8 cellular contexts compared by ENCODE assay signal in the genomic region with DNA sequence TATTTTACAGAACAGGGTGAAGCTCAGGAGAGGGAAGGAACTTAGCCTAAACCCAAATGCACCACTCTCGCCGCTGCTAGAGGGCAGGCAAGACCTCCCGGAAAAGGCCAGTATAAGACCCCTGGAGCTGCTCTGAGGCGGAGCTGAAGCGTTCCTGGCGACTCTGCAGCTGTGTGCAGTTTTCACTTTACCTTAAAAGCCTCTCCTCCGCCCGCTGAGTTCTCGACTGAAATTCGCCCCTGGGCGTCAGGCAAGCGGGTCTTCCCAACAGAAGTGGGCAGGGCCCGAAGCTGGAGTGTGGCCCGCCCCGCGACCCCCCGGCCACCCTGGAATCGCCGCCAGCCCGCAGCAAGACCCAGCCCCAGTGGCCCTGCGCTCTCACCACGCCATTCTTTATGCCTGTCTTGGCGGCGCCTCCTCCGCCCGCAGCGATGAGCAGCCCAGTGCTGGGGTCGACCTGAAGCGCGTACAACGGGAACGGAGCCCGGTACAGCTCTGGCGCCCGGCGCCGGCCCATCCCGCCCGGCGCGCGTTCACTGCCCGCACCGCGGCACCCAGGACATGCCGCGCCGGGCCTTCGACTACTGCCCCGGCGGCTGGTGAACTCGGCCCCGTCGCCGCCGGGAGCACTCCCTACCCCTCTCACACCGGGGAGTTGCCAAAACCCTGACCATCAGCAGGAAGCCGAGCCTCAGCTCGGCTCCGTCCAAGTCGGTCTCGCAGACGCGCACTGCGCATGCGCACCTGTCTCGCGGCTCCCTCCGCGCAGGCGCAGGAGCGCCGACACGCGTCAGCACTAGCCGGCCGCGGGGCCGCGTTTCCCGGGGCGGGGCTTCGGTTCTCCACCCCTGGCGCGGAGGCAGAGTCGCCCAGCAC. TPM values are rescaled to one million over a fixed set of nuclear protein-coding genes. Genes with fewer than 3 reads are reported as not detected.
A peak's percentile ranks its signal among the peaks of the same experiment; 100 is the strongest.
DNase-seq lines count a peak whose midpoint lies in the region; ATAC-seq and TF ChIP-seq lines count a peak whose summit lies in the region.

A gene with protein sequence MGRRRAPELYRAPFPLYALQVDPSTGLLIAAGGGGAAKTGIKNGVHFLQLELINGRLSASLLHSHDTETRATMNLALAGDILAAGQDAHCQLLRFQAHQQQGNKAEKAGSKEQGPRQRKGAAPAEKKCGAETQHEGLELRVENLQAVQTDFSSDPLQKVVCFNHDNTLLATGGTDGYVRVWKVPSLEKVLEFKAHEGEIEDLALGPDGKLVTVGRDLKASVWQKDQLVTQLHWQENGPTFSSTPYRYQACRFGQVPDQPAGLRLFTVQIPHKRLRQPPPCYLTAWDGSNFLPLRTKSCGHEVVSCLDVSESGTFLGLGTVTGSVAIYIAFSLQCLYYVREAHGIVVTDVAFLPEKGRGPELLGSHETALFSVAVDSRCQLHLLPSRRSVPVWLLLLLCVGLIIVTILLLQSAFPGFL (minus strand): TSS at position 732 of the 876 bp plus-strand sequence. CDS start 215 bp downstream, at position 517.

- peaks cover 7% of the 10 kb centered on the region for H3K79me2 ChIP-seq in parathyroid adenoma

- no peaks in the 10 kb centered on the region for H3K9me3 ChIP-seq in parathyroid adenoma (ENCODE audit: control insufficient read depth, low read length)
- H3K9me3 ChIP-seq in tibial nerve = no peaks in the 10 kb centered on the region

- intact Hi-C loops in Right ventricle myocardium superior (cut with DNase I) = no loop called here

- H3K27me3 ChIP-seq in parathyroid adenoma (ENCODE audit: control insufficient read depth, insufficient read depth, low read length) (no peaks in the 10 kb centered on the region), tibial nerve (no peaks in the 10 kb centered on the region)

- peak within 1 kb of the TSS; percentile 95 for H3K4me2 ChIP-seq in parathyroid adenoma (ENCODE audit: low read length)

- H3K4me1 ChIP-seq in parathyroid adenoma = peaks cover 9% of the 10 kb centered on the region
- H3K4me1 ChIP-seq in tibial nerve = peaks cover 0 to 20% (median 12%) of the 10 kb centered on the region in 4 donors

- TF ChIP-seq EP300 in tibial nerve (IDR thresholded peaks at IDR 0.05) = peak; percentile 92 to 94

- peak within 1 kb of the TSS; percentile 78 for H2AFZ ChIP-seq in parathyroid adenoma

- H3K27ac ChIP-seq in parathyroid adenoma (peak within 1 kb of the TSS; percentile 50), tibial nerve (peak within 1 kb of the TSS; percentile 39 to 96 (median 89))

- peak; percentile 84 to 86 for TF ChIP-seq POLR2A in tibial nerve (IDR thresholded peaks at IDR 0.05)

- peak; percentile 28 for TF ChIP-seq CTCF in GM12865 (IDR thresholded peaks at IDR 0.05; ENCODE audit: insufficient read depth, low read depth, low read length, missing control alignments)
- TF ChIP-seq CTCF in parathyroid adenoma (IDR thresholded peaks at IDR 0.05) = no peak
- TF ChIP-seq CTCF in tibial nerve (IDR thresholded peaks at IDR 0.05) = peak in 2 of 5 experiments; percentile 12 to 32

- H3K4me3 ChIP-seq in GM12865 (ENCODE audit: low read depth, low read length) (peak within 1 kb of the TSS; percentile 79), parathyroid adenoma (ENCODE audit: low read depth, low read length) (peak within 1 kb of the TSS; percentile 97), tibial nerve (peak within 1 kb of the TSS; percentile 70 to 100 (median 95))

- H3K36me3 ChIP-seq in parathyroid adenoma (ENCODE audit: control insufficient read depth, insufficient read depth, low read length) (no peaks in the 10 kb centered on the region), tibial nerve (peaks cover 0 to 36% (median 9%) of the 10 kb centered on the region in 3 donors)

- ATAC-seq in HG02678 (IDR thresholded peaks at IDR 0.05; ENCODE audit: unreplicated experiment) = peak; percentile 90
- ATAC-seq in Right ventricle myocardium superior (ENCODE audit: poor library complexity) = peak; percentile 98

- H3K9ac ChIP-seq in parathyroid adenoma = peak within 1 kb of the TSS; percentile 24

- 0 to 1% methylated on average over 31 to 56 of the region's 86 CpGs for WGBS in tibial nerve, 2 donors

- DNase-seq in GM12865 (ENCODE audit: low read depth) (peak; percentile 97), NCI-H1417 (lab: John Stamatoyannopoulos, UW) (peak; percentile 98 to 100 (median 98)), SW 1271 (lab: John Stamatoyannopoulos, UW) (peak; percentile 86 to 96), Right ventricle myocardium superior (peak; percentile 99), tibial nerve (ENCODE audit: low spot score in 2 of 2) (peak; percentile 85 to 91)
- DNase-seq in activated naive CD8-positive, alpha-beta T cell treated with anti-CD3 and anti-CD28 coated beads, Interleukin-2, amount 50 U/mL, for 16 hours (ENCODE audit: low read depth, low spot score) = peak; percentile 98

RNA-seq across cellular contexts. Expression of the gene that starts here (rescaled TPM):
- total RNA-seq in Right ventricle myocardium superior (50.6 TPM), tibial nerve (100 to 1,000 TPM in 1 of 4 donors, 10 to 100 TPM in 3; 54.4 to 114 (median 80.1) TPM)

Comparison
In these comparisons a context has a peak if more than half of its experiments do, and no peak if none do; other contexts are left out.
1. Peak in every context shown above with its lines: DNase-seq, ATAC-seq, H3K4me3 ChIP-seq and H3K27ac ChIP-seq.